14 cellular contexts compared by ENCODE assay signal in the genomic region with DNA sequence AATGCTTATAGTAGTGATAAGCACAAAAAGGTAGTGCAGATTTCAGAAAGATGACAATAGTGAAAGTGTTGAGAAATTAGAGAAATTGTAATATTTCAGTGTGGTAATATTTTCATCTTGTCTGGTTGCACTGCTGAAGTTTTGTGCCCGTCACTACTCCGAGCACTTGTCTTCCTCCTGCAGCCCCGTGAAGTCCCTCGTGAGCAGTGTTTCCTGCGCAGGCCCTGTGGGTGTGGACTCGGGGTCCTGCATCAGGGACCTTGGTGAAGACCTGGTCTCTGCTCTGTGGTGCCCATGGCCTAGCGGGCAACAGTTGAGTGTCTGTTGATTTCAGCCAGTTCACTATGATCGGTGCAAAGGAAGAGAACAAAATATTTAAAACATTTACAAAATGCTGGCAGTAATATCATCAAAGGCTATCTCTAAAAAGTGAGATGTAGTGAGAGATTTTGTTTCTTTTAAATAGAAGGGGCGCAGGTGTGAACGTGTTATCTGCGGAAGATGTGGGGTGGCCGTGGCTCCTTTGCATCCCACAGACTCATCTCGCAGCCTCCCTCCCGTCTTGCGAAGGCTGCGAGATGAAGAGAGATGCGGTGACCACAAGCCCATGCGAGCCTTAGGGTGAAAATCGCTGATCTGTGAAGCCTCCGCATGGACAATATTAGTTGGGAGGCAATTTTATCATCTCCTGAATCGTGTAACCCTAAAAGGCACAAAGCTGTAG. TPM values are rescaled to one million over a fixed set of nuclear protein-coding genes. Genes with fewer than 3 reads are reported as not detected.
A peak's percentile ranks its signal among the peaks of the same experiment; 100 is the strongest.
DNase-seq lines count a peak whose midpoint lies in the region; ATAC-seq and TF ChIP-seq lines count a peak whose summit lies in the region.
"Had no signal": no experiment of that assay in that cellular context is flagged by ENCODE, and none has a peak within 500 bp of the region (broad histone marks: within the 10 kb centered on the region; RNA-seq: fewer than 3 reads in every experiment).

No MANE protein-coding gene starts in this region.

- H3T11ph ChIP-seq in H9 (ENCODE audit: low read length), result no peak overlapping the region

- H4K20me1 ChIP-seq in BLaER1 (no peaks in the 10 kb centered on the region), H9 (ENCODE audit: control insufficient read depth, insufficient read depth, insufficient read length) (no peaks in the 10 kb centered on the region)

- no peaks in the 10 kb centered on the region for H3K9me3 ChIP-seq in BLaER1
- H3K9me3 ChIP-seq in H9 (ENCODE audit: control insufficient read depth, low read depth, low read length), result no peaks in the 10 kb centered on the region
- H3K9me3 ChIP-seq: BE2C had no signal

- no peak overlapping the region for H3K18ac ChIP-seq in H9 (ENCODE audit: insufficient read length, low read depth, low read length)

- no peak overlapping the region for H3K4ac ChIP-seq in H9 (ENCODE audit: low read depth, low read length)

- no peaks in the 10 kb centered on the region for H3K27me3 ChIP-seq in BLaER1
- no peaks in the 10 kb centered on the region for H3K27me3 ChIP-seq in H9 (ENCODE audit: insufficient read depth, low read length)
- H3K27me3 ChIP-seq: BE2C had no signal

- H3K27ac ChIP-seq in BLaER1 (no peak overlapping the region), H9 (ENCODE audit: insufficient read length, low read depth, low read length) (no peak overlapping the region)

- no peak for TF ChIP-seq CTCF in H9 (conservative IDR thresholded peaks at IDR 0.05)
- no peak for TF ChIP-seq CTCF in MCF 10A (IDR thresholded peaks at IDR 0.05; ENCODE audit: unreplicated experiment)

- no peak overlapping the region for H3K56ac ChIP-seq in H9 (ENCODE audit: insufficient read length, low read depth, low read length)

- H3K9ac ChIP-seq in BLaER1 (no peak overlapping the region), H9 (ENCODE audit: extremely low read depth, insufficient read length, low read length) (no peak overlapping the region)

- no TSS peak for BruUV-seq in MCF 10A (replicated peaks; lab: Mats Ljungman, UMichigan)

- H3K23ac ChIP-seq in H9 (ENCODE audit: insufficient read length, low read depth, low read length), result no peak overlapping the region

- no peak for ATAC-seq in activated naive CD8-positive, alpha-beta T cell treated with anti-CD3 and anti-CD28 coated beads, Interleukin-2, amount 50 U/mL, for 24 hours
- ATAC-seq in sciatic nerve, result no peak
- no peak for ATAC-seq in GM21619 (IDR thresholded peaks at IDR 0.05; ENCODE audit: unreplicated experiment)
- ATAC-seq in effector memory CD8-positive, alpha-beta T cell (replicated peaks), result no peak
- ATAC-seq: K562 had no signal

- H2AFZ ChIP-seq in H9 (ENCODE audit: low read length), result no peak overlapping the region

- H3K27me3 Mint-ChIP-seq in H9 (ENCODE audit: low read depth) (no peaks in the 10 kb centered on the region), MCF 10A (ENCODE audit: insufficient read depth, unreplicated experiment) (no peaks in the 10 kb centered on the region)
- H3K27me3 Mint-ChIP-seq in activated naive CD8-positive, alpha-beta T cell treated with anti-CD3 and anti-CD28 coated beads, Interleukin-2, amount 50 U/mL, for 24 hours, result no peaks in the 10 kb centered on the region
- H3K27me3 Mint-ChIP-seq in effector memory CD8-positive, alpha-beta T cell, result no peaks in the 10 kb centered on the region

- DNase-seq in H9 (no peak), sciatic nerve (ENCODE audit: low spot score) (peak; percentile 23), superior temporal gyrus (ENCODE audit: extremely low spot score) (no peak), MCF 10A (ENCODE audit: unreplicated experiment) (no peak)
- no peak for DNase-seq in activated naive CD8-positive, alpha-beta T cell treated with anti-CD3 and anti-CD28 coated beads, Interleukin-2, amount 50 U/mL, for 24 hours
- no peak for DNase-seq in effector memory CD8-positive, alpha-beta T cell
- DNase-seq: BE2C, NCI-H1417 treated with DMSO at 0.1 percent for 48 hours, NCI-H187 treated with DMSO at 0.1 percent for 48 hours, NCI-H2171, NCI-H526 had no signal

- H2BK15ac ChIP-seq in H9 (ENCODE audit: low read depth, low read length), result no peak overlapping the region

- H2BK12ac ChIP-seq in H9 (ENCODE audit: insufficient read length, low read depth, low read length), result no peak overlapping the region

- WGBS in H9 (ENCODE audit: extremely low coverage, insufficient read length, low lambda C conversion rate), result no CpG with 5 or more reads among the region's 21 CpGs

- H3K79me2 ChIP-seq in H9 (ENCODE audit: insufficient read depth, low read length), result peaks cover 2% of the 10 kb centered on the region

- no peak overlapping the region for H4K91ac ChIP-seq in H9 (ENCODE audit: insufficient read length, low read depth, low read length)

- no peak overlapping the region for H4K8ac ChIP-seq in H9 (replicated peaks; ENCODE audit: insufficient read length, low read depth, low read length)

- H3K4me1 Mint-ChIP-seq in H9, result no peaks in the 10 kb centered on the region
- peaks cover 24% of the 10 kb centered on the region for H3K4me1 Mint-ChIP-seq in activated naive CD8-positive, alpha-beta T cell treated with anti-CD3 and anti-CD28 coated beads, Interleukin-2, amount 50 U/mL, for 24 hours
- no peaks in the 10 kb centered on the region for H3K4me1 Mint-ChIP-seq in MCF 10A (ENCODE audit: insufficient read depth, unreplicated experiment)
- peaks cover 9 to 10% of the 10 kb centered on the region in 2 donors for H3K4me1 Mint-ChIP-seq in effector memory CD8-positive, alpha-beta T cell (ENCODE audit: low read depth in 2 of 2)

- H3K9me3 Mint-ChIP-seq in H9 (no peaks in the 10 kb centered on the region), MCF 10A (ENCODE audit: unreplicated experiment) (no peaks in the 10 kb centered on the region)
- no peaks in the 10 kb centered on the region for H3K9me3 Mint-ChIP-seq in activated naive CD8-positive, alpha-beta T cell treated with anti-CD3 and anti-CD28 coated beads, Interleukin-2, amount 50 U/mL, for 24 hours
- no peaks in the 10 kb centered on the region for H3K9me3 Mint-ChIP-seq in effector memory CD8-positive, alpha-beta T cell

- no peak overlapping the region for H3K4me3 Mint-ChIP-seq in H9
- peak overlapping the region; percentile 41 for H3K4me3 Mint-ChIP-seq in activated naive CD8-positive, alpha-beta T cell treated with anti-CD3 and anti-CD28 coated beads, Interleukin-2, amount 50 U/mL, for 24 hours
- H3K4me3 Mint-ChIP-seq in MCF 10A (ENCODE audit: unreplicated experiment), result no peak overlapping the region
- H3K4me3 Mint-ChIP-seq in effector memory CD8-positive, alpha-beta T cell, result peak overlapping the region in 1 of 2 donors; percentile 13

- peaks cover 22% of the 10 kb centered on the region for H3K4me1 ChIP-seq in BLaER1
- H3K4me1 ChIP-seq in H9 (ENCODE audit: insufficient read depth, low read length), result no peaks in the 10 kb centered on the region
- H3K4me1 ChIP-seq: BE2C had no signal

- POLR2A ChIA-PET in MCF 10A (lab: Yijun Ruan, JAX), result no interaction called here

- no peak overlapping the region for H2BK5ac ChIP-seq in H9 (ENCODE audit: insufficient read length, low read length)

- H3K27ac Mint-ChIP-seq in H9, result peak overlapping the region in 2 of 3 experiments; percentile 44 to 69; a peak in 2 of 7 replicates
- no peak overlapping the region for H3K27ac Mint-ChIP-seq in activated naive CD8-positive, alpha-beta T cell treated with anti-CD3 and anti-CD28 coated beads, Interleukin-2, amount 50 U/mL, for 24 hours
- H3K27ac Mint-ChIP-seq in MCF 10A (ENCODE audit: low read depth, unreplicated experiment), result no peak overlapping the region
- H3K27ac Mint-ChIP-seq in effector memory CD8-positive, alpha-beta T cell, result no peak overlapping the region

- no peaks in the 10 kb centered on the region for H3K79me1 ChIP-seq in H9 (ENCODE audit: insufficient read depth, low read depth, low read length, poor library complexity, severe bottlenecking)

- H3K4me3 ChIP-seq in BLaER1, result no peak overlapping the region
- H3K4me3 ChIP-seq: K562 had no signal

- H3K14ac ChIP-seq in H9 (ENCODE audit: insufficient read depth, low read length), result no peak overlapping the region

- H2BK120ac ChIP-seq in H9 (ENCODE audit: low read depth, low read length, poor library complexity, severe bottlenecking), result no peak overlapping the region

- peak overlapping the region; percentile 7; the same call in 1 of the 2 replicates for H3K4me2 ChIP-seq in BLaER1
- no peak overlapping the region for H3K4me2 ChIP-seq in H9 (ENCODE audit: insufficient read depth, insufficient read length, low read length)

- intact Hi-C loops in sciatic nerve (cut with DNase I) (no loop called here), MCF 10A (cut with micrococcal nuclease) (no loop called here)

- H3K36me3 ChIP-seq in BLaER1, result peaks cover 55% of the 10 kb centered on the region

- no peak overlapping the region for H2AK5ac ChIP-seq in H9 (ENCODE audit: insufficient read length, low read length)

- CTCF ChIA-PET in MCF 10A (lab: Yijun Ruan, JAX), result no interaction called here

- peaks cover 20 to 55% (median 45%) of the 10 kb centered on the region in 3 experiments for H3K36me3 Mint-ChIP-seq in H9 (ENCODE audit: insufficient read depth in 1 of 3, low read depth in 3 of 3)
- H3K36me3 Mint-ChIP-seq in activated naive CD8-positive, alpha-beta T cell treated with anti-CD3 and anti-CD28 coated beads, Interleukin-2, amount 50 U/mL, for 24 hours (ENCODE audit: low read depth), result peaks cover 10% of the 10 kb centered on the region
- peaks cover 65% of the 10 kb centered on the region for H3K36me3 Mint-ChIP-seq in MCF 10A (ENCODE audit: insufficient read depth, unreplicated experiment)
- peaks cover 2% of the 10 kb centered on the region for H3K36me3 Mint-ChIP-seq in effector memory CD8-positive, alpha-beta T cell (ENCODE audit: insufficient read depth)

- no peak overlapping the region for H4K5ac ChIP-seq in H9 (ENCODE audit: insufficient read length, low read depth, low read length)

- no peak overlapping the region for H2BK20ac ChIP-seq in H9 (ENCODE audit: low read depth, low read length, poor library complexity, severe bottlenecking)

- no peaks in the 10 kb centered on the region for H3K23me2 ChIP-seq in H9 (ENCODE audit: insufficient read length, low read depth, low read length, poor library complexity, severe bottlenecking)

RNA-seq across cellular contexts. Expression of a gene that starts 27.7 kb away (rescaled TPM):
- total RNA-seq in H9 (2021), result 36.8 and 44.0 TPM in 2 replicates
- 28.3 TPM for total RNA-seq in sciatic nerve
- total RNA-seq in MCF 10A (2022), result 20.4 and 22.0 TPM in 2 replicates

Comparison
In these comparisons a context has a peak if more than half of its experiments do, and no peak if none do; other contexts are left out.
1. H3K27ac Mint-ChIP-seq: peak in H9 (2 of 3); none in activated naive CD8-positive, alpha-beta T cell treated with anti-CD3 and anti-CD28 coated beads, Interleukin-2, amount 50 U/mL, for 24 hours (single experiment), MCF 10A (single experiment) and effector memory CD8-positive, alpha-beta T cell (0 of 2).